In the genomic region with DNA sequence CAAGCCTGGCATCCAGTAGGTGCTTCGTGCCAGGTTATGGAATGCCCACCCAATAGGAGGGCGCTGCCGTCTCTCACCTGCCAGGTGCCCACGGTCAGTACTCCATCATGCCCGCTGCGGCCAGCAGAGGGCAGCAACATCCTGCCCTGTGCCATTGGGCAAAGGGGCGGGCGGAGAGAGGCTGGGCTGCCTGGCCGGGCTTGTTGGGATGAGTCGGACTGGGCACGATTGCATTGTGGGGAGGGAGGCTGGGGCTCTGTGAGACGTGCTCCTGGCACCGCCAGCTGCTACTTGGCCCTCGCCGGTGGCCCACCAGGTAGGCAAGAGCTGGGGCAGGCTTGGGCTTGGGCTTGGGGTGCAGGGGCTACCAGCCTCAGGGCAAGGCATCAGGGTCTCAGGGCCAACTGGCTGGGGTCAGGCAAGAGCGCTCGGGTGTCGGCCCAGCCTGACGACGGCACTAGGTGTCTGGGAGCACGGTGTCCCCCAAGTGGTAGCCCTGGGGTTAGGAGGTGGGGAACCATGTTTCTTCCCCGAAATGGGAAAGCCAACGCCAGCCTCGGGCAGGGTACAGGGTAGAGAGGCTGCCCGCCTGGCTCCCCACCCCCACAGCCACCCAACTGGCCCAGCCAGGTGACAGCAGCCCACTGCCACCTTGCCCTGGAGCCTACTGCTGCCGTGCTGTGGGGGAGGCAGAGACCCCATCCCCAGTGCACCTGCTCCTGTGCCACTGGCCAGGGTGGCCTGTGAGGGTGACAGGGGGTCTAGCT, we compare ENCODE assay signal across 8 cellular contexts. TPM values are rescaled to one million over a fixed set of nuclear protein-coding genes. Genes with fewer than 3 reads are reported as not detected.
DNase-seq lines count a peak whose midpoint lies in the region; ATAC-seq and TF ChIP-seq lines count a peak whose summit lies in the region.

Gene PLXNB3 (plus strand): TSS at position 261 of the 767 bp plus-strand sequence. CDS start 1,287 bp downstream, outside the sequence.

- no peak within 1 kb of the TSS for H3K4me3 ChIP-seq in CD8-positive, alpha-beta T cell (ENCODE audit: low read depth, low read length)

- peaks cover 10% of the 10 kb centered on the region for H3K4me1 ChIP-seq in CD8-positive, alpha-beta T cell (ENCODE audit: insufficient read depth, low read length)

- CTCF ChIA-PET in CD8-positive, alpha-beta T cell (lab: Charles Lee): interaction anchor here (0.6 to 4.3 kb wide), 12 partner anchors 21 to 266 kb away, joined by 3 to 49 read pairs (median 4); no protein-coding TSS in a partner anchor

- H3K9me3 Mint-ChIP-seq in CD8-positive, alpha-beta T cell: no peaks in the 10 kb centered on the region

- no peaks in the 10 kb centered on the region for H3K27me3 Mint-ChIP-seq in CD8-positive, alpha-beta T cell (ENCODE audit: low read depth)

- peak; percentile 45 to 89 (median 68) for DNase-seq in CD8-positive, alpha-beta T cell
- DNase-seq in GOT3 (lab: John Stamatoyannopoulos, UW) (peak; percentile 9), NCI-H2171 (lab: John Stamatoyannopoulos, UW) (peak; percentile 43), kidney glomerular epithelial cell (lab: John Stamatoyannopoulos, UW) (peak; percentile 22), OCI-M2 (lab: John Stamatoyannopoulos, UW; ENCODE audit: unreplicated experiment) (no peak)
- DNase-seq in activated CD4-positive, alpha-beta T cell treated with anti-CD3 and anti-CD28 coated beads for 1 hour: peak; percentile 57
- DNase-seq in central memory CD4-positive, alpha-beta T cell: peak; percentile 65
- DNase-seq in stimulated activated CD4-positive, alpha-beta T cell treated with anti-CD3 and anti-CD28 coated beads, Interleukin-1b, Interleukin-23, amount 100 ng/mL, for 24 hours (ENCODE audit: low read depth in 4 of 4, low spot score in 1 of 4): peak; percentile 40 to 57 (median 49)

- H3K36me3 ChIP-seq in CD8-positive, alpha-beta T cell (ENCODE audit: insufficient read depth, low read length): no peaks in the 10 kb centered on the region

- no peak within 1 kb of the TSS for H3K4me3 Mint-ChIP-seq in CD8-positive, alpha-beta T cell

- ATAC-seq in CD8-positive, alpha-beta T cell: peak; percentile 88

- POLR2A ChIA-PET in CD8-positive, alpha-beta T cell (lab: Charles Lee): no interaction called here

- H3K9me3 ChIP-seq in CD8-positive, alpha-beta T cell (ENCODE audit: low read length): no peaks in the 10 kb centered on the region

- no peak within 1 kb of the TSS for H3K27ac Mint-ChIP-seq in CD8-positive, alpha-beta T cell

- intact Hi-C loops in CD8-positive, alpha-beta T cell (cut with DNase I, micrococcal nuclease): loop anchor here (1.0 to 5.0 kb wide), 4 partner anchors 183 to 770 kb away; no protein-coding TSS in a partner anchor

- H3K4me1 Mint-ChIP-seq in CD8-positive, alpha-beta T cell (ENCODE audit: low read depth): peaks cover 10% of the 10 kb centered on the region

- TF ChIP-seq CTCF in CD8-positive, alpha-beta T cell (IDR thresholded peaks at IDR 0.05): peak; percentile 52

- H3K27me3 ChIP-seq in CD8-positive, alpha-beta T cell (ENCODE audit: insufficient read depth, low read length): no peaks in the 10 kb centered on the region

- no peak within 1 kb of the TSS for H3K27ac ChIP-seq in CD8-positive, alpha-beta T cell (ENCODE audit: low read depth, low read length)

- no peaks in the 10 kb centered on the region for H3K36me3 Mint-ChIP-seq in CD8-positive, alpha-beta T cell

RNA-seq across cellular contexts. Expression of gene PLXNB3, which starts in this region (rescaled TPM):
- under 1 TPM; 0.35 to 0.50 TPM for total RNA-seq in CD8-positive, alpha-beta T cell

Comparison
In these comparisons a context has a peak if more than half of its experiments do, and no peak if none do; other contexts are left out.
1. Peak in DNase-seq and ATAC-seq in CD8-positive, alpha-beta T cell; RNA of the gene not detected or under 1 TPM.